In the genomic region with DNA sequence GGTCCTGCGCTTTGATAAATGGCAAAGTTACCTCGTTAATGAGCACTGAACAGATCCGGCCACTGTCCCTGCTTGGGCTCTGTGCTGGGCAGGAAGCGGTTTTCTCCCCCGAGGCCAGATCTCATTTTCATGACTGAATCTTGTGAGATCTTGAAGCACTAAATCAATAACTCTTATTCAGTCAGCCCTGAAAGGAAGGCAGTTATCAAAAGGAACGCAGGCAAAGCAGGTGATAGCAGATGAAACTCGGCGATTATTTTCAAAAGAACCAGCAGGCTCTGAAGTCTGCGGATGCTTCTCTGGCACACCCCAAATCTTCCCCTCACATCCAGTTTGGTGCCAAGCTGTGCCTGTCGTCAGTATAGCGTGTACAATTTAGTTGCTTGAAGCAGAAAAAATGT, we compare ENCODE assay signal across 1 cellular context.
TF ChIP-seq lines count a peak whose summit lies in the region.

No MANE protein-coding gene starts in this region.

TF ChIP-seq in IMR-90, 13 proteins besides CTCF, POLR2A, EP300 and RAD21:
- no peak for TF ChIP-seq RFX5 (IDR thresholded peaks at IDR 0.05; ENCODE audit: low read depth, low read length)
- no peak for TF ChIP-seq NFE2L2 (IDR thresholded peaks at IDR 0.05; ENCODE audit: low read depth, low read length)
- no peak for TF ChIP-seq CHD1 (IDR thresholded peaks at IDR 0.05; ENCODE audit: low read depth, low read length)
- no peak for TF ChIP-seq SMC3 (IDR thresholded peaks at IDR 0.05; ENCODE audit: low read depth, low read length)
- no peak for TF ChIP-seq MAZ (IDR thresholded peaks at IDR 0.05; ENCODE audit: borderline replicate concordance, low read depth, low read length)
- no peak for TF ChIP-seq BHLHE40 (IDR thresholded peaks at IDR 0.05; ENCODE audit: low read depth, low read length)
- no peak for TF ChIP-seq RCOR1 (IDR thresholded peaks at IDR 0.05; ENCODE audit: insufficient replicate concordance, low read length)
- no peak for TF ChIP-seq CEBPB (IDR thresholded peaks at IDR 0.05; ENCODE audit: low read depth, low read length)
- TF ChIP-seq, protein P1, sequence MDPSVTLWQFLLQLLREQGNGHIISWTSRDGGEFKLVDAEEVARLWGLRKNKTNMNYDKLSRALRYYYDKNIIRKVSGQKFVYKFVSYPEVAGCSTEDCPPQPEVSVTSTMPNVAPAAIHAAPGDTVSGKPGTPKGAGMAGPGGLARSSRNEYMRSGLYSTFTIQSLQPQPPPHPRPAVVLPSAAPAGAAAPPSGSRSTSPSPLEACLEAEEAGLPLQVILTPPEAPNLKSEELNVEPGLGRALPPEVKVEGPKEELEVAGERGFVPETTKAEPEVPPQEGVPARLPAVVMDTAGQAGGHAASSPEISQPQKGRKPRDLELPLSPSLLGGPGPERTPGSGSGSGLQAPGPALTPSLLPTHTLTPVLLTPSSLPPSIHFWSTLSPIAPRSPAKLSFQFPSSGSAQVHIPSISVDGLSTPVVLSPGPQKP (IDR thresholded peaks at IDR 0.05; ENCODE audit: borderline replicate concordance, low read depth, low read length): no peak
- no peak for TF ChIP-seq MAFK (IDR thresholded peaks at IDR 0.05; ENCODE audit: low read depth, low read length)
